In the genomic region with DNA sequence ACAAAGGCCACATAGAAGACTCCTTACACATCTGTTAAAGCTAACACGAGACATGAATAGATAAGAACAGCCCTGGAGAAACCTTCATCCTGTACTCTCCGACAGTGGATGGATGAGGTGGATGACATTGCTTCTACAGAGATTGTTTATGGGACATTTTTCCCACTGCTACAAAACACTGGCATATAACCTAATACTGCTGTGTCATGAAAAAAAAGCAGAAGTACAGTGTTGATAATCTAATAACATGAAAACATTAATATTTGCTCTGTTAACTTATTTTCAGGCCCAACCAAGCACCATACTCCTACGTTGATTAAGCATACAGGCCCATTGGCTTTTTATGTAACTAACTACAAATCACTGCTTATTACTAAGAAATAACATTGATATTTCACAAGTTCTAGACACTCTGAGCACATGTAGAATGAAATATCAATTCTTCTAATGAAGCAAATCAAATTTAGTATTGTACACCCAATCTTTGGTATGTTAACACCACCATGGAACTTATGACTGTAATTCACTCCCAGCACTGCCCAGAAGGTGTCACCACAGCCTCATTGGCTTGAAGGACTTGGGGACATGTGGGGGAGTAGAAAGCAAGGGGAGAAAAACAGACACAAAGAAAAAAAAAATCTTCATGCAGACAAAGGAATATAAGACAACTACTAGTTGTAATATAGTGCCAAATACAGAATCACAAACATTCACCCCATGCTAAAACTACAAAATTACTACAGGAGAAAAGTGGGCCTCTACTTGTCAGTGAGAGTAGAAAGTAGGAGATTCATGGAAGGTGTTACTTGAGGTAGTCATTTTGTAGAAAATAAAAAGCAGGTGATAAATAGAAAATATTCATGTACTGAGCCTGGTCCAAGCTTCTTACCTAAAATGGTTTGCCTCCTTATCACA, we compare ENCODE assay signal across 8 cellular contexts.
A peak's percentile ranks its signal among the peaks of the same experiment; 100 is the strongest.
DNase-seq lines count a peak whose midpoint lies in the region; ATAC-seq and TF ChIP-seq lines count a peak whose summit lies in the region.

No MANE protein-coding gene starts in this region.

- peak; percentile 50 for DNase-seq in DMS153 treated with DMSO at 0.1 percent for 48 hours (lab: John Stamatoyannopoulos, UW; ENCODE audit: unreplicated experiment)
- peak; percentile 1 for DNase-seq in KG1 (lab: John Stamatoyannopoulos, UW)
- DNase-seq in astrocyte of the cerebellum (ENCODE audit: low read depth): peak; percentile 71
- peak in 30 of 51 donors; percentile 1 to 62 (median 22) for DNase-seq in hypothalamus (lab: John Stamatoyannopoulos, UW)
- DNase-seq in smooth muscle cell (lab: John Stamatoyannopoulos, UW; ENCODE audit: unreplicated experiment): no peak

- H4K20me1 ChIP-seq in OCI-LY3 (ENCODE audit: insufficient read depth, low read length): no peaks in the 10 kb centered on the region
- H4K20me1 ChIP-seq in smooth muscle cell (ENCODE audit: low read depth): no peaks in the 10 kb centered on the region

- H3K36me3 ChIP-seq in OCI-LY3 (replicated peaks; ENCODE audit: low read depth, low read length) (no peaks in the 10 kb centered on the region), smooth muscle cell (ENCODE audit: low read depth) (no peaks in the 10 kb centered on the region)

- H3K9me3 ChIP-seq in OCI-LY3 (ENCODE audit: insufficient read depth, low read length) (no peaks in the 10 kb centered on the region), smooth muscle cell (replicated peaks; ENCODE audit: low read depth) (no peaks in the 10 kb centered on the region)

- WGBS in smooth muscle cell (ENCODE audit: low lambda C conversion rate): 66% methylated on average over 3 of the region's 3 CpGs

- H3K4me3 ChIP-seq in OCI-LY3 (ENCODE audit: low read length) (no peak overlapping the region), astrocyte of the cerebellum (ENCODE audit: low read depth, low read length) (no peak overlapping the region), smooth muscle cell (no peak overlapping the region)

- H3K79me2 ChIP-seq in OCI-LY3 (ENCODE audit: low read length): no peaks in the 10 kb centered on the region
- H3K79me2 ChIP-seq in smooth muscle cell (ENCODE audit: low read depth): no peaks in the 10 kb centered on the region

- H3K27me3 ChIP-seq in OCI-LY3 (ENCODE audit: low read depth, low read length) (no peaks in the 10 kb centered on the region), smooth muscle cell (ENCODE audit: low read depth) (no peaks in the 10 kb centered on the region)

- H3F3A ChIP-seq in smooth muscle cell (ENCODE audit: low read depth): no peaks in the 10 kb centered on the region

- H3K27ac ChIP-seq in OCI-LY3 (ENCODE audit: low read length): no peak overlapping the region
- H3K27ac ChIP-seq in smooth muscle cell (ENCODE audit: low read depth): no peak overlapping the region

- H3K9ac ChIP-seq in OCI-LY3 (ENCODE audit: low read length) (no peak overlapping the region), smooth muscle cell (ENCODE audit: low read depth) (no peak overlapping the region)

- in situ Hi-C loops in astrocyte of the cerebellum (cut with HindIII; ENCODE audit: low sequenced_read_pairs): no loop called here

- peak; percentile 94 for ATAC-seq in GM21447 (IDR thresholded peaks at IDR 0.05; ENCODE audit: unreplicated experiment)
- ATAC-seq in HG02870 (IDR thresholded peaks at IDR 0.05; ENCODE audit: unreplicated experiment): no peak

- peak; percentile 83 for TF ChIP-seq CTCF in OCI-LY3 (IDR thresholded peaks at IDR 0.05; ENCODE audit: low read depth, low read length)
- TF ChIP-seq CTCF in astrocyte of the cerebellum (IDR thresholded peaks at IDR 0.05; ENCODE audit: low read depth, low read length, missing control alignments): peak; percentile 95
- peak; percentile 83 for TF ChIP-seq CTCF in smooth muscle cell (IDR thresholded peaks at IDR 0.05; ENCODE audit: borderline replicate concordance, insufficient read depth, poor library complexity, severe bottlenecking)

- no peak overlapping the region for H3K4me2 ChIP-seq in OCI-LY3 (ENCODE audit: low read length)
- H3K4me2 ChIP-seq in smooth muscle cell: no peak overlapping the region

- no peak overlapping the region for H2AFZ ChIP-seq in OCI-LY3 (ENCODE audit: low read depth, low read length)
- no peak overlapping the region for H2AFZ ChIP-seq in smooth muscle cell (ENCODE audit: low read depth)

- no peaks in the 10 kb centered on the region for H3K4me1 ChIP-seq in OCI-LY3 (ENCODE audit: low read length)
- no peaks in the 10 kb centered on the region for H3K4me1 ChIP-seq in smooth muscle cell (ENCODE audit: low read depth)
